ENCODE assay signal across 8 cellular contexts in genomic region chr6:109881953-109882490, GRCh38.
DNase-seq lines count a peak whose midpoint lies in the region; ATAC-seq and TF ChIP-seq lines count a peak whose summit lies in the region.
"Not testable (repeated sequence)": the region's sequence is repeated elsewhere in the genome, so short reads cannot be mapped to it uniquely, and the experiment has no call there.

No MANE protein-coding gene starts in this region.

- not testable (repeated sequence) for H3K27me3 ChIP-seq in BLaER1; HL-60 (ENCODE audit: insufficient read depth, poor library complexity, severe bottlenecking); foreskin keratinocyte; sigmoid colon

- H3K9me3 ChIP-seq in BLaER1, sigmoid colon: not testable (repeated sequence)

- H3K36me3 ChIP-seq in BLaER1, sigmoid colon: not testable (repeated sequence)

- TF ChIP-seq EP300 in sigmoid colon (IDR thresholded peaks at IDR 0.05), result not testable (repeated sequence)

- TF ChIP-seq CTCF in HL-60 (IDR thresholded peaks at IDR 0.05; ENCODE audit: insufficient read depth, low read length); epithelial cell of esophagus (IDR thresholded peaks at IDR 0.05; ENCODE audit: insufficient read depth, low read depth, low read length, missing control alignments); foreskin keratinocyte (conservative IDR thresholded peaks at IDR 0.05); sigmoid colon (IDR thresholded peaks at IDR 0.05): not testable (repeated sequence)

- not testable (repeated sequence) for H3K9ac ChIP-seq in BLaER1

- H3K4me1 ChIP-seq in BLaER1, sigmoid colon: not testable (repeated sequence)
- peaks cover 12% of the 10 kb centered on the region for H3K4me1 ChIP-seq in foreskin keratinocyte

- not testable (repeated sequence) for H3K4me1 Mint-ChIP-seq in activated naive CD4-positive, alpha-beta T cell treated with anti-CD3 and anti-CD28 coated beads, Interleukin-2, amount 10 ng/mL, durations not matched to agents 7 days and 5 days

- H4K20me1 ChIP-seq in BLaER1, result not testable (repeated sequence)

- not testable (repeated sequence) for H3K9me3 Mint-ChIP-seq in activated naive CD4-positive, alpha-beta T cell treated with anti-CD3 and anti-CD28 coated beads, Interleukin-2, amount 10 ng/mL, durations not matched to agents 7 days and 5 days

- CTCF ChIA-PET in activated naive CD4-positive, alpha-beta T cell treated with anti-CD3 and anti-CD28 coated beads, Interleukin-2, amount 10 ng/mL, durations not matched to agents 7 days and 5 days (lab: Charles Lee), result not testable (repeated sequence)

- not testable (repeated sequence) for H3K4me2 ChIP-seq in BLaER1

- ATAC-seq in foreskin keratinocyte, result not testable (repeated sequence)

- not testable (repeated sequence) for TF ChIP-seq POLR2A in sigmoid colon (IDR thresholded peaks at IDR 0.05)

- 0 out of 2 replicates have a peak overlapping the region, but pooled peaks have one; percentile 26 for H3K27ac ChIP-seq in BLaER1
- H3K27ac ChIP-seq in HL-60 (replicated peaks), result peak overlapping the region; percentile 57
- not testable (repeated sequence) for H3K27ac ChIP-seq in foreskin keratinocyte, sigmoid colon

- H3K4me3 ChIP-seq in BLaER1; HL-60 (replicated peaks; ENCODE audit: insufficient read depth, low read length); epithelial cell of esophagus (ENCODE audit: low read length); sigmoid colon: not testable (repeated sequence)

- H3K36me3 Mint-ChIP-seq in activated naive CD4-positive, alpha-beta T cell treated with anti-CD3 and anti-CD28 coated beads, Interleukin-2, amount 10 ng/mL, durations not matched to agents 7 days and 5 days, result not testable (repeated sequence)

- intact Hi-C loops in sigmoid colon (cut with DNase I), result not testable (repeated sequence)

- peak in 1 of 2 experiments; percentile 25 for DNase-seq in HL-60 (ENCODE audit: low read depth in 1 of 2, low spot score in 1 of 2)
- DNase-seq in NCI-H1105 treated with DMSO at 0.1 percent for 48 hours (lab: John Stamatoyannopoulos, UW), result peak; percentile 19
- peak; percentile 83 for DNase-seq in SKM-1 treated with dmso at 0.1 percent for 144 hours (lab: John Stamatoyannopoulos, UW; ENCODE audit: unreplicated experiment)
- not testable (repeated sequence) for DNase-seq in activated naive CD4-positive, alpha-beta T cell treated with anti-CD3 and anti-CD28 coated beads, Interleukin-2, amount 10 ng/mL, durations not matched to agents 7 days and 5 days
- peak; percentile 71 for DNase-seq in epithelial cell of esophagus (ENCODE audit: low read depth)
- DNase-seq in foreskin keratinocyte, result peak; percentile 33 to 66
- peak; percentile 2 for DNase-seq in sigmoid colon

- not testable (repeated sequence) for H3K4me3 Mint-ChIP-seq in activated naive CD4-positive, alpha-beta T cell treated with anti-CD3 and anti-CD28 coated beads, Interleukin-2, amount 10 ng/mL, durations not matched to agents 7 days and 5 days

- not testable (repeated sequence) for H3K27me3 Mint-ChIP-seq in activated naive CD4-positive, alpha-beta T cell treated with anti-CD3 and anti-CD28 coated beads, Interleukin-2, amount 10 ng/mL, durations not matched to agents 7 days and 5 days

- WGBS in sigmoid colon, 2 donors, result 96 to 98% methylated on average over 1 of the region's 1 CpG

- peak overlapping the region; percentile 44 for H3K27ac Mint-ChIP-seq in activated naive CD4-positive, alpha-beta T cell treated with anti-CD3 and anti-CD28 coated beads, Interleukin-2, amount 10 ng/mL, durations not matched to agents 7 days and 5 days
